ENCODE assay signal across 9 cellular contexts in genomic region chr19:45094158-45094557, GRCh38. TPM values are rescaled to one million over a fixed set of nuclear protein-coding genes. Genes with fewer than 3 reads are reported as not detected.
DNase-seq lines count a peak whose midpoint lies in the region; TF ChIP-seq lines count a peak whose summit lies in the region.
"Had no signal": no experiment of that assay in that cellular context is flagged by ENCODE, and none has a peak within 500 bp of the region (broad histone marks: within the 10 kb centered on the region; RNA-seq: fewer than 3 reads in every experiment).

No MANE protein-coding gene starts in this region.

- no peaks in the 10 kb centered on the region for H3K9me2 ChIP-seq in SU-DHL-6 (replicated peaks; ENCODE audit: insufficient read depth, low read length)

- H4K20me1 ChIP-seq in SU-DHL-6 (ENCODE audit: low read depth, low read length), result no peaks in the 10 kb centered on the region; the same call in 1 of the 2 replicates

- no peaks in the 10 kb centered on the region for H3K27me3 ChIP-seq in H7 (ENCODE audit: control insufficient read depth, insufficient read depth, low read length)
- no peaks in the 10 kb centered on the region for H3K27me3 ChIP-seq in SU-DHL-6 (ENCODE audit: low read length)

- peaks cover 63% of the 10 kb centered on the region for H3K79me2 ChIP-seq in SU-DHL-6 (ENCODE audit: insufficient read depth, low read length)

- no peak for TF ChIP-seq CTCF in SU-DHL-6 (IDR thresholded peaks at IDR 0.05; ENCODE audit: insufficient read depth, low read length, poor library complexity, severe bottlenecking)
- TF ChIP-seq CTCF in fibroblast of the aortic adventitia (IDR thresholded peaks at IDR 0.05; ENCODE audit: insufficient read depth, low read length), result no peak

- peak overlapping the region; percentile 89 for H3K4me2 ChIP-seq in SU-DHL-6 (ENCODE audit: low read depth, low read length, poor library complexity, severe bottlenecking)

- H3K9me3 ChIP-seq in SU-DHL-6 (ENCODE audit: insufficient read depth, low read length), result peaks cover 5% of the 10 kb centered on the region; the same call in 1 of the 2 replicates

- peak overlapping the region; percentile 94 for H3K4me3 ChIP-seq in H7 (ENCODE audit: insufficient read depth, low read depth, low read length)
- H3K4me3 ChIP-seq in SU-DHL-6 (ENCODE audit: insufficient read depth, low read length, poor library complexity, severe bottlenecking), result peak overlapping the region; percentile 71
- peak overlapping the region; percentile 89 for H3K4me3 ChIP-seq in fibroblast of the aortic adventitia (ENCODE audit: low read depth, low read length)
- peak overlapping the region; percentile 94 for H3K4me3 ChIP-seq in skeletal muscle cell (ENCODE audit: low read depth, low read length)

- DNase-seq in H7, result no peak
- DNase-seq in fibroblast of the aortic adventitia (ENCODE audit: low read depth), result no peak
- DNase-seq in skeletal muscle cell (ENCODE audit: low read depth), result no peak
- DNase-seq in stimulated activated CD4-positive, alpha-beta T cell treated with anti-CD3 and anti-CD28 coated beads, Interleukin-4, amount 100 ng/mL, for 4 hours, result no peak
- no peak for DNase-seq in DMS153 (lab: John Stamatoyannopoulos, UW)
- no peak for DNase-seq in NCI-H2029 (lab: John Stamatoyannopoulos, UW)
- no peak for DNase-seq in NCI-H146 (lab: John Stamatoyannopoulos, UW)
- DNase-seq: GOT3 had no signal

- H3K27ac ChIP-seq in SU-DHL-6 (ENCODE audit: low read depth, low read length), result no peak overlapping the region

- H3K36me3 ChIP-seq in H7 (replicated peaks; ENCODE audit: control insufficient read depth, insufficient read depth, low read length) (peaks cover 4% of the 10 kb centered on the region), SU-DHL-6 (ENCODE audit: low read length) (peaks cover 14% of the 10 kb centered on the region)

- H2AFZ ChIP-seq in SU-DHL-6 (ENCODE audit: low read depth, low read length, severe bottlenecking), result no peak overlapping the region

- peaks cover 11% of the 10 kb centered on the region for H3F3A ChIP-seq in SU-DHL-6 (ENCODE audit: insufficient read depth)

- H3K9ac ChIP-seq in SU-DHL-6 (ENCODE audit: low read length), result peak overlapping the region; percentile 84

RNA-seq across cellular contexts. Expression of gene PPP1R37, which starts 1.2 kb away (rescaled TPM):
- 30.0 and 32.9 TPM in 2 replicates for total RNA-seq in H7 (2014; rRNA removed; shearing (Covaris generic))
- total RNA-seq in fibroblast of the aortic adventitia (ENCODE audit: low replicate concordance), result 28.0 and 179 TPM in 2 replicates

RNA-seq across cellular contexts. Expression of gene GEMIN7, which starts 15.1 kb away (rescaled TPM):
- total RNA-seq in H7 (2014; rRNA removed; shearing (Covaris generic)), result 72.2 and 77.0 TPM in 2 replicates
- 12.6 and 16.0 TPM in 2 replicates for total RNA-seq in fibroblast of the aortic adventitia (ENCODE audit: low replicate concordance)

RNA-seq across cellular contexts. Expression of gene ZNF296, which starts 17.9 kb away (rescaled TPM):
- 2.6 and 4.2 TPM in 2 replicates for total RNA-seq in H7 (2014; rRNA removed; shearing (Covaris generic))
- total RNA-seq in fibroblast of the aortic adventitia (ENCODE audit: low replicate concordance), result 0.27 TPM in 1 of 2 replicates, not detected in the other

RNA-seq across cellular contexts. Expression of gene CLASRP, which starts 55.3 kb away (rescaled TPM):
- 31.4 and 35.2 TPM in 2 replicates for total RNA-seq in H7 (2014; rRNA removed; shearing (Covaris generic))
- total RNA-seq in fibroblast of the aortic adventitia (ENCODE audit: low replicate concordance), result 14.1 and 32.4 TPM in 2 replicates
